In the genomic region with DNA sequence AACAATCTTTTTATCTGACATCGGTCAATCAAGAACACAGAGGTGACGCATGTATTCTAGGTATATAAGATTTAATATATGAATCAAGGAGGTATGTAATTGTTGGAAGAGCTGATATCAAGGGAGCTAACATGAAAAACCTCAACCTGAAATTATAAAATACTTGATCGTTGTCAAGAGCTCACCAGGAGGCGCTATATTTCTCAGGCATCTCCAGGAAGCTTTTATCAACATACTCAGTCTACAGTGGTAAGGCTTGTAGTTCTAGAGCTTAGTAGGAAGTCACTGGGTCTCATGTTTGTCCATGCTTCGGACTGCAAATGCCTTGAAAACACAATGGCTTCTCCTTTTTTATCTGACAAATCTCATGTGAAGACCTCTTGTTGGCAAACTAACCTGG, we compare ENCODE assay signal across 1 cellular context.
TF ChIP-seq lines count a peak whose summit lies in the region.

No MANE protein-coding gene starts in this region.

TF ChIP-seq in SK-N-SH, 30 proteins besides CTCF, POLR2A, EP300 and RAD21 (continued from another document):
- TF ChIP-seq USF2 (IDR thresholded peaks at IDR 0.05; ENCODE audit: borderline replicate concordance, low read depth, low read length) (no peak), POLR2AphosphoS5 (IDR thresholded peaks at IDR 0.05; ENCODE audit: low read depth, low read length) (no peak), SMC3 (IDR thresholded peaks at IDR 0.05; ENCODE audit: low read depth, low read length) (no peak), MXI1 (IDR thresholded peaks at IDR 0.05; ENCODE audit: low read depth, low read length) (no peak), FOXM1 (IDR thresholded peaks at IDR 0.05; ENCODE audit: low read depth) (no peak), TCF12 (IDR thresholded peaks at IDR 0.05) (no peak), GABPA (IDR thresholded peaks at IDR 0.05; ENCODE audit: low read depth) (no peak), NRF1 (IDR thresholded peaks at IDR 0.05; ENCODE audit: low read depth, low read length) (no peak)
- TF ChIP-seq, protein P1, sequence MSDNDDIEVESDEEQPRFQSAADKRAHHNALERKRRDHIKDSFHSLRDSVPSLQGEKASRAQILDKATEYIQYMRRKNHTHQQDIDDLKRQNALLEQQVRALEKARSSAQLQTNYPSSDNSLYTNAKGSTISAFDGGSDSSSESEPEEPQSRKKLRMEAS (IDR thresholded peaks at IDR 0.05; ENCODE audit: low read depth): no peak
TF ChIP-seq in SK-N-SH: peak in this region for 0.
